28 cellular contexts compared by ENCODE assay signal in genomic region chrX:53940180-53940579, GRCh38.
"Had no signal": no experiment of that assay in that cellular context is flagged by ENCODE, and none has a peak within 500 bp of the region (broad histone marks: within the 10 kb centered on the region; RNA-seq: fewer than 3 reads in every experiment).

No MANE protein-coding gene starts in this region.

- DNase-seq: activated CD4-positive, alpha-beta memory T cell treated with anti-CD3 and anti-CD28 coated beads for 36 hours; activated CD4-positive, alpha-beta T cell treated with anti-CD3 and anti-CD28 coated beads for 36 hours; activated CD4-positive, alpha-beta T cell treated with anti-CD3 and anti-CD28 coated beads, Interleukin-2, amount 10 ng/mL, durations not matched to agents 24 days and 14 days; activated CD4-positive, CD25-positive, alpha-beta regulatory T cell; activated CD4-positive, CD25-positive, alpha-beta regulatory T cell treated with anti-CD3 and anti-CD28 coated beads, Interleukin-2, amount 50 U/mL, for 72 hours; activated CD8-positive, alpha-beta memory T cell treated with anti-CD3 and anti-CD28 coated beads for 24 hours; activated effector memory CD4-positive, alpha-beta T cell treated with anti-CD3 and anti-CD28 coated beads, Interleukin-2, amount 50 U/mL, for 16 hours; activated naive CD4-positive, alpha-beta T cell treated with anti-CD3 and anti-CD28 coated beads for 36 hours; activated naive CD8-positive, alpha-beta T cell treated with anti-CD3 and anti-CD28 coated beads, Interleukin-2, amount 10 ng/mL, durations not matched to agents 7 days and 5 days; activated T-cell treated with anti-CD3 and anti-CD28 coated beads, Interleukin-2, amount 50 U/mL, for 4 hours; central memory CD4-positive, alpha-beta T cell; cerebellar nuclear complex; colonic mucosa; effector CD8-positive, alpha-beta T cell; endodermal cell; foreskin fibroblast; head of caudate nucleus; SW 1271; T-cell; T1000 had no signal

- ATAC-seq: activated CD4-positive, alpha-beta T cell treated with anti-CD3 and anti-CD28 coated beads for 36 hours; activated T-cell treated with anti-CD3 and anti-CD28 coated beads, Interleukin-2, amount 50 U/mL, for 4 hours; esophagus mucosa; T-cell had no signal

- H3K27ac Mint-ChIP-seq: activated CD4-positive, alpha-beta T cell treated with anti-CD3 and anti-CD28 coated beads for 36 hours; activated CD4-positive, alpha-beta T cell treated with anti-CD3 and anti-CD28 coated beads, Interleukin-2, amount 10 ng/mL, durations not matched to agents 24 days and 14 days; activated naive CD4-positive, alpha-beta T cell treated with anti-CD3 and anti-CD28 coated beads for 36 hours; activated T-helper 2 cell treated with anti-CD3 and anti-CD28 coated beads, Interferon-gamma antibody, Interleukin-2, Interleukin-4, amounts not matched to agents 10 μg/mL and 5 μg/mL and 100 μg/mL, durations not matched to agents 14 hours and 24 hours and 36 hours; brain; endodermal cell had no signal

- H3K27me3 Mint-ChIP-seq: activated CD4-positive, alpha-beta memory T cell treated with anti-CD3 and anti-CD28 coated beads for 36 hours; activated CD4-positive, alpha-beta T cell treated with anti-CD3 and anti-CD28 coated beads for 36 hours; activated CD4-positive, alpha-beta T cell treated with anti-CD3 and anti-CD28 coated beads, Interleukin-2, amount 10 ng/mL, durations not matched to agents 24 days and 14 days; activated naive CD4-positive, alpha-beta T cell treated with anti-CD3 and anti-CD28 coated beads, Interleukin-2, amount 50 U/mL, for 24 hours; activated naive CD8-positive, alpha-beta T cell treated with anti-CD3 and anti-CD28 coated beads, Interleukin-2, amount 10 ng/mL, durations not matched to agents 7 days and 5 days; brain had no signal

- H3K4me1 Mint-ChIP-seq: brain had no signal

- H3K9me3 Mint-ChIP-seq: activated CD4-positive, alpha-beta memory T cell treated with anti-CD3 and anti-CD28 coated beads for 36 hours; activated CD4-positive, alpha-beta T cell treated with anti-CD3 and anti-CD28 coated beads, Interleukin-2, amount 10 ng/mL, durations not matched to agents 24 days and 14 days; activated naive CD4-positive, alpha-beta T cell treated with anti-CD3 and anti-CD28 coated beads for 36 hours; activated naive CD4-positive, alpha-beta T cell treated with anti-CD3 and anti-CD28 coated beads, Interleukin-2, amount 50 U/mL, for 24 hours; activated naive CD8-positive, alpha-beta T cell treated with anti-CD3 and anti-CD28 coated beads, Interleukin-2, amount 10 ng/mL, durations not matched to agents 7 days and 5 days; activated T-cell treated with anti-CD3 and anti-CD28 coated beads, Interleukin-2, amount 50 U/mL, for 4 hours; activated T-helper 2 cell treated with anti-CD3 and anti-CD28 coated beads, Interferon-gamma antibody, Interleukin-2, Interleukin-4, amounts not matched to agents 10 μg/mL and 5 μg/mL and 100 μg/mL, durations not matched to agents 14 hours and 24 hours and 36 hours; brain; T-cell; T-helper 1 cell treated with Interleukin-12 subunit alpha and Interleukin-12 subunit beta and Interleukin-4 antibody, amounts not matched to agents 30 μg/mL and 1 μg/mL, for 36 hours; T-helper 2 cell treated with Interferon-gamma antibody and Interleukin-4, amounts not matched to agents 5 μg/mL and 100 μg/mL, for 36 hours had no signal

- H3K4me3 Mint-ChIP-seq: activated CD4-positive, alpha-beta memory T cell treated with anti-CD3 and anti-CD28 coated beads for 36 hours; activated CD4-positive, alpha-beta T cell treated with anti-CD3 and anti-CD28 coated beads for 36 hours; activated CD4-positive, alpha-beta T cell treated with anti-CD3 and anti-CD28 coated beads, Interleukin-2, amount 10 ng/mL, durations not matched to agents 24 days and 14 days; activated naive CD4-positive, alpha-beta T cell treated with anti-CD3 and anti-CD28 coated beads for 36 hours; activated naive CD4-positive, alpha-beta T cell treated with anti-CD3 and anti-CD28 coated beads, Interleukin-2, amount 50 U/mL, for 24 hours; activated T-cell treated with anti-CD3 and anti-CD28 coated beads, Interleukin-2, amount 50 U/mL, for 4 hours; brain; endodermal cell; T-cell; T-helper 1 cell treated with Interleukin-12 subunit alpha and Interleukin-12 subunit beta and Interleukin-4 antibody, amounts not matched to agents 30 μg/mL and 1 μg/mL, for 36 hours; T-helper 2 cell treated with Interferon-gamma antibody and Interleukin-4, amounts not matched to agents 5 μg/mL and 100 μg/mL, for 36 hours had no signal

- H3K9me3 ChIP-seq: ascending aorta, breast epithelium, colonic mucosa had no signal
